ENCODE assay signal across 12 cellular contexts in genomic region chr13:48853381-48854102, GRCh38.
DNase-seq lines count a peak whose midpoint lies in the region; TF ChIP-seq lines count a peak whose summit lies in the region.
"Had no signal": no experiment of that assay in that cellular context is flagged by ENCODE, and none has a peak within 500 bp of the region (broad histone marks: within the 10 kb centered on the region; RNA-seq: fewer than 3 reads in every experiment).

No MANE protein-coding gene starts in this region.

- TF ChIP-seq CTCF in GM12865 (IDR thresholded peaks at IDR 0.05; ENCODE audit: insufficient read depth, low read depth, low read length, missing control alignments) (no peak), choroid plexus epithelial cell (conservative IDR thresholded peaks at IDR 0.05; ENCODE audit: low read depth, low read length) (no peak)

- DNase-seq in GM12865 (ENCODE audit: low read depth) (peak; percentile 9), OCI-M1 (lab: John Stamatoyannopoulos, UW) (peak; percentile 50), choroid plexus epithelial cell (ENCODE audit: low read depth) (peak; percentile 70), skeletal muscle cell (ENCODE audit: low read depth) (peak; percentile 68), SHP77 (lab: John Stamatoyannopoulos, UW) (no peak), Ammon's horn (ENCODE audit: low spot score) (no peak), iPS-NIHi7 (ENCODE audit: extremely low spot score) (no peak)
- DNase-seq: activated B cell treated with CpG ODN at 0.5 μM for 24 hours, DMS79 treated with DMSO at 0.1 percent for 48 hours, H7, naive B cell, NCI-H146 had no signal

- no peak overlapping the region for H3K4me3 ChIP-seq in GM12865 (ENCODE audit: low read depth, low read length)
- H3K4me3 ChIP-seq in choroid plexus epithelial cell (ENCODE audit: low read depth, low read length), result no peak overlapping the region
- H3K4me3 ChIP-seq in skeletal muscle cell (ENCODE audit: low read depth, low read length), result no peak overlapping the region

Comparison
In these comparisons a context has a peak if more than half of its experiments do, and no peak if none do; other contexts are left out.
1. DNase-seq: peak in GM12865 (single experiment), OCI-M1 (single experiment), choroid plexus epithelial cell (single experiment) and skeletal muscle cell (single experiment); none in SHP77 (0 of 2), Ammon's horn (single experiment) and iPS-NIHi7 (single experiment).